Comparison of ENCODE assay signal across 13 cellular contexts in the genomic region with DNA sequence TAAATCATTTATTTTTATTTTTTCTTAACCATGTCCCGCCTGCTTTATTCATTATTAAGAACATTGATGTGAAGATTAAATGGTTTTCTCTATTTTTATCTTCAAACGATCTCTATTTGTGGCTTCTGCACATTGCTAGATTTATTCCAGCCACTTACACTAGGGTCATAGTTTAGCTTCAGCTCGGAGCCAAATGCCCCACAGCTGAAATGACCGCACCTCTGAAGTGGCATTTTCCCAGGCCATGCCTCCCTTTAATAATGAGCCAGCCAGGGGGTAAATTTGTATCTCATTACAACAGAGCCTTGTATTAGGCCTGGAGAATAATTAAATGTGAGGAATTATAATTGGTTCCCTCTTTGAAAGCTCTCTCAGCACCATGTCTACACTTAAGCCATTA.
DNase-seq lines count a peak whose midpoint lies in the region; TF ChIP-seq lines count a peak whose summit lies in the region.
"Had no signal": no experiment of that assay in that cellular context is flagged by ENCODE, and none has a peak within 500 bp of the region (broad histone marks: within the 10 kb centered on the region; RNA-seq: fewer than 3 reads in every experiment).

No MANE protein-coding gene starts in this region.

- TF ChIP-seq CTCF in MCF 10A (IDR thresholded peaks at IDR 0.05; ENCODE audit: unreplicated experiment) (no peak), type B pancreatic cell (conservative IDR thresholded peaks at IDR 0.05) (no peak)

- H3K4me3 Mint-ChIP-seq in activated naive CD4-positive, alpha-beta T cell treated with anti-CD3 and anti-CD28 coated beads, Interleukin-2, amount 10 ng/mL, durations not matched to agents 7 days and 5 days: no peak overlapping the region
- H3K4me3 Mint-ChIP-seq in MCF 10A (ENCODE audit: unreplicated experiment): peak overlapping the region; percentile 60
- no peak overlapping the region for H3K4me3 Mint-ChIP-seq in immature natural killer cell
- peak overlapping the region; percentile 87 for H3K4me3 Mint-ChIP-seq in type B pancreatic cell

- peak overlapping the region; percentile 30 for H3K27ac Mint-ChIP-seq in activated naive CD4-positive, alpha-beta T cell treated with anti-CD3 and anti-CD28 coated beads, Interleukin-2, amount 10 ng/mL, durations not matched to agents 7 days and 5 days
- H3K27ac Mint-ChIP-seq in MCF 10A (ENCODE audit: low read depth, unreplicated experiment) (peak overlapping the region; percentile 93), immature natural killer cell (peak overlapping the region in 4 of 6 donors; percentile 18 to 40 (median 28)), type B pancreatic cell (peak overlapping the region; percentile 98)

- BruUV-seq in MCF 10A (replicated peaks; lab: Mats Ljungman, UMichigan): TSS peak; percentile 97

- H3K27me3 Mint-ChIP-seq in activated naive CD4-positive, alpha-beta T cell treated with anti-CD3 and anti-CD28 coated beads, Interleukin-2, amount 10 ng/mL, durations not matched to agents 7 days and 5 days: no peaks in the 10 kb centered on the region
- H3K27me3 Mint-ChIP-seq in MCF 10A (ENCODE audit: insufficient read depth, unreplicated experiment): no peaks in the 10 kb centered on the region
- H3K27me3 Mint-ChIP-seq in immature natural killer cell (ENCODE audit: low read depth in 3 of 3): peaks cover 0 to 5% (median 0%) of the 10 kb centered on the region in 3 donors
- no peaks in the 10 kb centered on the region for H3K27me3 Mint-ChIP-seq in type B pancreatic cell

- intact Hi-C loops in MCF 10A (cut with micrococcal nuclease): loop anchor here (5.0 kb wide), 1 partner anchor 87 kb away; no protein-coding TSS in a partner anchor

- no peak for DNase-seq in activated naive CD4-positive, alpha-beta T cell treated with anti-CD3 and anti-CD28 coated beads, Interleukin-2, amount 10 ng/mL, durations not matched to agents 7 days and 5 days
- DNase-seq in activated naive CD4-positive, alpha-beta T cell treated with Interleukin-2 at 50 U/mL for 16 hours: no peak
- DNase-seq in MCF 10A (ENCODE audit: unreplicated experiment): no peak
- DNase-seq in immature natural killer cell: no peak
- DNase-seq in type B pancreatic cell (ENCODE audit: extremely low spot score, unreplicated experiment): no peak
- no peak for DNase-seq in HuH-7 (ENCODE audit: low spot score)
- DNase-seq in hepatic stellate cell (ENCODE audit: low spot score): no peak
- no peak for DNase-seq in activated gamma-delta T cell treated with Interleukin-2 at 50 U/mL for 16 hours
- DNase-seq: activated CD4-positive, alpha-beta T cell treated with anti-CD3 and anti-CD28 coated beads, Interleukin-2, amount 50 U/mL, for 48 hours; EL; NCI-H1436 treated with DMSO at 0.1 percent for 48 hours; NCI-H524; right cardiac atrium had no signal

- H3K9me3 Mint-ChIP-seq in activated naive CD4-positive, alpha-beta T cell treated with anti-CD3 and anti-CD28 coated beads, Interleukin-2, amount 10 ng/mL, durations not matched to agents 7 days and 5 days: no peaks in the 10 kb centered on the region
- H3K9me3 Mint-ChIP-seq in MCF 10A (ENCODE audit: unreplicated experiment) (no peaks in the 10 kb centered on the region), immature natural killer cell (no peaks in the 10 kb centered on the region), type B pancreatic cell (no peaks in the 10 kb centered on the region)

- CTCF ChIA-PET in activated naive CD4-positive, alpha-beta T cell treated with anti-CD3 and anti-CD28 coated beads, Interleukin-2, amount 10 ng/mL, durations not matched to agents 7 days and 5 days (lab: Charles Lee): no interaction called here
- CTCF ChIA-PET in MCF 10A (lab: Yijun Ruan, JAX): interaction anchor here (0.6 to 1.3 kb wide), 4 partner anchors 11 to 701 kb away, joined by 3 to 5 read pairs (median 3); no protein-coding TSS in a partner anchor

- no peaks in the 10 kb centered on the region for H3K4me1 Mint-ChIP-seq in activated naive CD4-positive, alpha-beta T cell treated with anti-CD3 and anti-CD28 coated beads, Interleukin-2, amount 10 ng/mL, durations not matched to agents 7 days and 5 days
- H3K4me1 Mint-ChIP-seq in MCF 10A (ENCODE audit: insufficient read depth, unreplicated experiment) (peaks cover 6% of the 10 kb centered on the region), immature natural killer cell (peaks cover 5 to 39% of the 10 kb centered on the region in 2 donors), type B pancreatic cell (ENCODE audit: unreplicated experiment) (peaks cover 8% of the 10 kb centered on the region)

- POLR2A ChIA-PET in MCF 10A (lab: Yijun Ruan, JAX): interaction anchor here (0.6 to 2.1 kb wide), 5 partner anchors 11 to 166 kb away, joined by 3 to 7 read pairs (median 3); partner anchors contain the start of gene DOCK8

- H3K36me3 Mint-ChIP-seq in activated naive CD4-positive, alpha-beta T cell treated with anti-CD3 and anti-CD28 coated beads, Interleukin-2, amount 10 ng/mL, durations not matched to agents 7 days and 5 days: peaks cover 82% of the 10 kb centered on the region
- H3K36me3 Mint-ChIP-seq in MCF 10A (ENCODE audit: insufficient read depth, unreplicated experiment) (no peaks in the 10 kb centered on the region), immature natural killer cell (peaks cover 16 to 35% (median 26%) of the 10 kb centered on the region in 3 donors), type B pancreatic cell (no peaks in the 10 kb centered on the region)

Comparison
In these comparisons a context has a peak if more than half of its experiments do, and no peak if none do; other contexts are left out.
1. H3K27ac Mint-ChIP-seq: peak in every context shown above with its lines; median percentile 98 in type B pancreatic cell; 93 in MCF 10A; 30 in activated naive CD4-positive, alpha-beta T cell treated with anti-CD3 and anti-CD28 coated beads, Interleukin-2, amount 10 ng/mL, durations not matched to agents 7 days and 5 days; 28 in immature natural killer cell.
2. H3K4me3 Mint-ChIP-seq: peak in MCF 10A (single experiment) and type B pancreatic cell (single experiment); none in activated naive CD4-positive, alpha-beta T cell treated with anti-CD3 and anti-CD28 coated beads, Interleukin-2, amount 10 ng/mL, durations not matched to agents 7 days and 5 days (single experiment) and immature natural killer cell (0 of 5).